In genomic region chr17:80482555-80483308, GRCh38 we compare ENCODE assay signal across 21 cellular contexts. TPM values are rescaled to one million over a fixed set of nuclear protein-coding genes. Genes with fewer than 3 reads are reported as not detected.
A peak's percentile ranks its signal among the peaks of the same experiment; 100 is the strongest.
DNase-seq lines count a peak whose midpoint lies in the region; ATAC-seq, FAIRE-seq and TF ChIP-seq lines count a peak whose summit lies in the region.
"Had no signal": no experiment of that assay in that cellular context is flagged by ENCODE, and none has a peak within 500 bp of the region (broad histone marks: within the 10 kb centered on the region; RNA-seq: fewer than 3 reads in every experiment).

No MANE protein-coding gene starts in this region.

- no peaks in the 10 kb centered on the region for H3K9me3 Mint-ChIP-seq in neural progenitor cell

- TF ChIP-seq RAD21 in A549 (conservative IDR thresholded peaks at IDR 0.05 in 1 of 2, IDR thresholded peaks at IDR 0.05 in 1 of 2) = no peak

- H3K4me3 ChIP-seq in A549 = no peak overlapping the region
- no peak overlapping the region for H3K4me3 ChIP-seq in HEK293 (ENCODE audit: low read depth, low read length)
- H3K4me3 ChIP-seq in RWPE2 (ENCODE audit: severe bottlenecking) = no peak overlapping the region
- H3K4me3 ChIP-seq in neural progenitor cell = no peak overlapping the region
- H3K4me3 ChIP-seq in Peyer's patch = no peak overlapping the region
- no peak overlapping the region for H3K4me3 ChIP-seq in thyroid gland (replicated peaks in 1 of 3)

- H3K27me3 Mint-ChIP-seq in neural progenitor cell (ENCODE audit: insufficient read depth, low read depth) = peaks cover 46% of the 10 kb centered on the region

- peak overlapping the region; percentile 48 for H3K4me3 Mint-ChIP-seq in neural progenitor cell

- H3K27me3 ChIP-seq in RWPE2 (ENCODE audit: insufficient read depth, poor library complexity, severe bottlenecking) (peaks cover 25% of the 10 kb centered on the region), neural progenitor cell (peaks cover 94% of the 10 kb centered on the region), Peyer's patch (peaks cover under 1 to 24% of the 10 kb centered on the region in 2 donors), thyroid gland (peaks cover 17% of the 10 kb centered on the region)

- CTCF ChIA-PET in A549 (lab: Yijun Ruan, JAX) = interaction anchor here (1.5 kb wide), 2 partner anchors 77 to 92 kb away, joined by 3 to 6 read pairs; no protein-coding TSS in a partner anchor
- CTCF ChIA-PET in HEK293 (lab: Yijun Ruan, JAX) = interaction anchor here (0.6 to 1.8 kb wide), 4 partner anchors 10 to 92 kb away, joined by 4 to 5 read pairs (median 5); no protein-coding TSS in a partner anchor

- H2AFZ ChIP-seq in neural progenitor cell (replicated peaks) = no peak overlapping the region

- H4K20me1 ChIP-seq in neural progenitor cell (ENCODE audit: low read depth) = peaks cover 15% of the 10 kb centered on the region

- peak overlapping the region; percentile 34 for H3K27ac Mint-ChIP-seq in neural progenitor cell

- ATAC-seq in A549 = peak; percentile 63 to 83
- ATAC-seq in RWPE2 (ENCODE audit: low read depth) = 0 out of 3 replicates have a peak, but pooled peaks have one; percentile 24
- no peak for ATAC-seq in GM19467 (IDR thresholded peaks at IDR 0.05; ENCODE audit: unreplicated experiment)
- ATAC-seq: SK-N-SH treated with all-trans-retinoic acid at 6 μM for 48 hours had no signal

- intact Hi-C loops in thyroid gland (cut with DNase I) = no loop called here

- H3K4me1 ChIP-seq in A549 (peaks cover 35% of the 10 kb centered on the region), HEK293 (ENCODE audit: control insufficient read depth, insufficient read depth, low read length) (no peaks in the 10 kb centered on the region; the same call in 1 of the 2 replicates), RWPE2 (ENCODE audit: insufficient read depth, poor library complexity, severe bottlenecking) (no peaks in the 10 kb centered on the region), neural progenitor cell (peaks cover 13% of the 10 kb centered on the region), Peyer's patch (peaks cover 0 to 10% (median 8%) of the 10 kb centered on the region in 4 donors), thyroid gland (peaks cover 9 to 11% of the 10 kb centered on the region in 2 donors)

- H3K36me3 ChIP-seq in HEK293 (ENCODE audit: control insufficient read depth in 2 of 2, insufficient read depth in 1 of 2, low read length in 2 of 2) (no peaks in the 10 kb centered on the region), RWPE2 (ENCODE audit: low read depth) (no peaks in the 10 kb centered on the region), neural progenitor cell (no peaks in the 10 kb centered on the region), Peyer's patch (no peaks in the 10 kb centered on the region), thyroid gland (no peaks in the 10 kb centered on the region)

- no peak for FAIRE-seq in A549 (lab: Jason Lieb, UNC)
- FAIRE-seq: A204.1, GM12892, RCC 7860 had no signal

- H3K4me2 ChIP-seq in A549 (peak overlapping the region; percentile 38), neural progenitor cell (no peak overlapping the region)

- TF ChIP-seq POLR2A in A549 (IDR thresholded peaks at IDR 0.05; ENCODE audit: low read length) = no peak
- TF ChIP-seq POLR2A in Peyer's patch (IDR thresholded peaks at IDR 0.05) = no peak
- TF ChIP-seq POLR2A in thyroid gland (IDR thresholded peaks at IDR 0.05) = no peak

- H3F3A ChIP-seq in neural progenitor cell (ENCODE audit: low read depth) = peaks cover 4% of the 10 kb centered on the region

- POLR2A ChIA-PET in A549 (lab: Yijun Ruan, JAX) (interaction anchor here (0.8 to 2.4 kb wide), 2 partner anchors 28 kb away, joined by 3 to 5 read pairs; no protein-coding TSS in a partner anchor), HEK293 (lab: Yijun Ruan, JAX) (no interaction called here)

- H3K79me2 ChIP-seq in neural progenitor cell (ENCODE audit: low read depth) = no peaks in the 10 kb centered on the region

- WGBS in A549 (ENCODE audit: missing lambda C conversion rate) = 52% methylated on average over 16 of the region's 16 CpGs
- WGBS in thyroid gland, 2 donors = 57 to 60% methylated on average over 14 to 16 of the region's 16 CpGs

- H3K4me1 Mint-ChIP-seq in neural progenitor cell = peaks cover 20% of the 10 kb centered on the region

- H3K9ac ChIP-seq in neural progenitor cell = no peak overlapping the region

- H3K27ac ChIP-seq in A549 = peak overlapping the region; percentile 68 to 74
- H3K27ac ChIP-seq in HEK293 (ENCODE audit: extremely low read depth, low read depth, low read length) = no peak overlapping the region
- no peak overlapping the region for H3K27ac ChIP-seq in RWPE2 (ENCODE audit: poor library complexity, severe bottlenecking)
- H3K27ac ChIP-seq in neural progenitor cell = no peak overlapping the region
- H3K27ac ChIP-seq in Peyer's patch = no peak overlapping the region
- H3K27ac ChIP-seq in thyroid gland = no peak overlapping the region
- H3K27ac ChIP-seq: C4-2B, HL-60 had no signal

- H3K9me3 ChIP-seq in A549 = 0 out of 3 replicates have a peak, but pooled peaks cover 10% of the 10 kb centered on the region
- no peaks in the 10 kb centered on the region for H3K9me3 ChIP-seq in HEK293 (ENCODE audit: control insufficient read depth, insufficient read depth, low read depth, low read length)
- no peaks in the 10 kb centered on the region for H3K9me3 ChIP-seq in RWPE2 (ENCODE audit: severe bottlenecking)
- no peaks in the 10 kb centered on the region for H3K9me3 ChIP-seq in neural progenitor cell (ENCODE audit: low read depth)
- peaks cover 0 to 4% (median 0%) of the 10 kb centered on the region in 4 donors for H3K9me3 ChIP-seq in Peyer's patch
- no peaks in the 10 kb centered on the region for H3K9me3 ChIP-seq in thyroid gland

- peak; percentile 26 to 29; a peak in 2 of 5 replicates for TF ChIP-seq EP300 in A549 (IDR thresholded peaks at IDR 0.05)

- H3K36me3 Mint-ChIP-seq in neural progenitor cell = no peaks in the 10 kb centered on the region

- no peak for TF ChIP-seq CTCF in A549 (IDR thresholded peaks at IDR 0.05)
- TF ChIP-seq CTCF in HEK293 (tag by site-specific recombination; IDR thresholded peaks at IDR 0.05) = no peak
- TF ChIP-seq CTCF in RWPE2 (IDR thresholded peaks at IDR 0.05; ENCODE audit: poor library complexity, severe bottlenecking) = no peak
- TF ChIP-seq CTCF in neural progenitor cell (IDR thresholded peaks at IDR 0.05) = no peak
- no peak for TF ChIP-seq CTCF in Peyer's patch (IDR thresholded peaks at IDR 0.05)
- no peak for TF ChIP-seq CTCF in thyroid gland (IDR thresholded peaks at IDR 0.05)

- DNase-seq in A549 (ENCODE audit: low read depth in 1 of 2, low spot score in 1 of 2) = peak in 1 of 2 experiments; percentile 81
- DNase-seq in RWPE2 (ENCODE audit: low spot score) = no peak
- DNase-seq in neural progenitor cell (ENCODE audit: low spot score) = peak; percentile 1
- no peak for DNase-seq in Peyer's patch
- no peak for DNase-seq in thyroid gland
- DNase-seq in SW 1271 (lab: John Stamatoyannopoulos, UW) = no peak
- DNase-seq: DMS 273 treated with DMSO at 0.1 percent for 48 hours, HCEC 1CT, KBM-7, NCI-H1048, NCI-H1436 treated with DMSO at 0.1 percent for 48 hours, NCI-H2029 treated with DMSO at 0.1 percent for 48 hours, SHP77 treated with DMSO at 0.1 percent for 48 hours had no signal

TF ChIP-seq in A549, 52 proteins besides CTCF, POLR2A, EP300 and RAD21:
- TF ChIP-seq HOXB13 (CRISPR knock-in tag; IDR thresholded peaks at IDR 0.05; ENCODE audit: low read depth) (no peak), POLR2AphosphoS2 (conservative IDR thresholded peaks at IDR 0.05; ENCODE audit: low read length) (no peak), TP53 (CRISPR knock-in tag; IDR thresholded peaks at IDR 0.05) (peak; percentile 65; the same call in 1 of the 2 replicates), FOSL2 (IDR thresholded peaks at IDR 0.05) (no peak), FOSL2 (CRISPR knock-in tag; IDR thresholded peaks at IDR 0.05) (peak; percentile 42; the same call in 1 of the 2 replicates)

TF ChIP-seq in HEK293, 187 proteins besides CTCF, POLR2A, EP300 and RAD21 (continues in another document):
- TF ChIP-seq ZNF560 (tag by site-specific recombination; IDR thresholded peaks at IDR 0.05; ENCODE audit: borderline replicate concordance) = no peak
- no peak for TF ChIP-seq ZFP69B (tag by site-specific recombination; IDR thresholded peaks at IDR 0.05)
- no peak for TF ChIP-seq GLI4 (tag by site-specific recombination; IDR thresholded peaks at IDR 0.05)
- no peak for TF ChIP-seq ZBTB49 (tag by site-specific recombination; IDR thresholded peaks at IDR 0.05; ENCODE audit: low read depth)
- TF ChIP-seq SP2 (tag by site-specific recombination; IDR thresholded peaks at IDR 0.05) = peak; percentile 41; the same call in 1 of the 2 replicates
- TF ChIP-seq SP7 (tag by site-specific recombination; IDR thresholded peaks at IDR 0.05) = no peak
- no peak for TF ChIP-seq ZBTB21 (tag by site-specific recombination; IDR thresholded peaks at IDR 0.05)

RNA-seq across cellular contexts. Expression of gene NPTX1, which starts 6.3 kb away (rescaled TPM):
- polyA plus RNA-seq in A549 (2011; rRNA removed) = 43.6 and 43.9 TPM in 2 replicates
- polyA plus RNA-seq in A549 (2012; cell fraction: cytosol; rRNA removed) = 77.7 and 130 TPM in 2 replicates
- polyA plus RNA-seq in A549 (2012; cell fraction: nucleus; rRNA removed) = 180 and 184 TPM in 2 replicates
- 84.8 to 109 TPM (median 104 TPM) in 3 replicates for polyA plus RNA-seq in A549 (2017; fragmentation: RNase III; extraction: RNeasy Plus Mini Kit Qiagen cat#74134 plus additional on column Dnase treatment)
- 54.9 and 66.2 TPM in 2 replicates for polyA minus RNA-seq in A549 (2011; rRNA and poly(A)+ RNA removed)
- 2.6 and 3.8 TPM in 2 replicates for total RNA-seq in neural progenitor cell (ENCODE audit: low replicate concordance)
- 1 to 10 TPM in 1 of 4 donors, under 1 TPM in 1, not detected in 2; 0.80 to 1.8 TPM for total RNA-seq in Peyer's patch
- under 1 TPM in 2 of 4 donors, not detected in 2; 0.92 to 0.98 TPM for total RNA-seq in thyroid gland

Comparison
In these comparisons a context has a peak if more than half of its experiments do, and no peak if none do; other contexts are left out.
1. H3K27ac ChIP-seq: peak in A549 (2 of 2); none in HEK293 (single experiment), RWPE2 (single experiment), neural progenitor cell (single experiment), Peyer's patch (0 of 4) and thyroid gland (0 of 3).
2. Of the 5 proteins assayed by ChIP-seq in both HEK293 and A549: peak only in HEK293: REST; only in A549: none; in both: none; in neither: 4.